8 cellular contexts compared by ENCODE assay signal in genomic region chr20:2742934-2743559, GRCh38. TPM values are rescaled to one million over a fixed set of nuclear protein-coding genes. Genes with fewer than 3 reads are reported as not detected.
A peak's percentile ranks its signal among the peaks of the same experiment; 100 is the strongest.
DNase-seq lines count a peak whose midpoint lies in the region; ATAC-seq and TF ChIP-seq lines count a peak whose summit lies in the region.

No MANE protein-coding gene starts in this region.

- TF ChIP-seq CTCF in C4-2B (conservative IDR thresholded peaks at IDR 0.05) = peak; percentile 95

- H3K9me3 ChIP-seq in HAP-1 = no peaks in the 10 kb centered on the region
- H3K9me3 ChIP-seq in naive thymus-derived CD4-positive, alpha-beta T cell (ENCODE audit: control insufficient read depth in 2 of 3, low read length in 3 of 3) = no peaks in the 10 kb centered on the region

- POLR2A ChIA-PET in naive thymus-derived CD4-positive, alpha-beta T cell (lab: Charles Lee) = interaction anchor here (0.8 to 11.4 kb wide), 8 partner anchors 9 to 90 kb away, joined by 3 to 236 read pairs (median 22); partner anchors contain the start of gene NOP56

- CTCF ChIA-PET in naive thymus-derived CD4-positive, alpha-beta T cell (lab: Charles Lee) = interaction anchor here (0.7 to 12.1 kb wide), 18 partner anchors 9 to 310 kb away, joined by 3 to 262 read pairs (median 5); partner anchors contain the start of gene EBF4

- peak overlapping the region; percentile 87 to 99 (median 94) for H3K27ac Mint-ChIP-seq in naive thymus-derived CD4-positive, alpha-beta T cell

- ATAC-seq in naive thymus-derived CD4-positive, alpha-beta T cell = peak; percentile 75
- no peak for ATAC-seq in GM18502 (IDR thresholded peaks at IDR 0.05; ENCODE audit: poor library complexity, unreplicated experiment)

- peak overlapping the region; percentile 66 to 85 (median 76) for H3K4me3 Mint-ChIP-seq in naive thymus-derived CD4-positive, alpha-beta T cell

- H3K27ac ChIP-seq in C4-2B = no peak overlapping the region
- H3K27ac ChIP-seq in naive thymus-derived CD4-positive, alpha-beta T cell (ENCODE audit: low read depth, low read length) = peak overlapping the region; percentile 65

- H3K4me1 Mint-ChIP-seq in naive thymus-derived CD4-positive, alpha-beta T cell = peaks cover 34 to 54% (median 50%) of the 10 kb centered on the region in 7 donors

- peaks cover 5% of the 10 kb centered on the region; the same call in 1 of the 2 replicates for H3K27me3 ChIP-seq in HAP-1 (ENCODE audit: low read depth)
- H3K27me3 ChIP-seq in naive thymus-derived CD4-positive, alpha-beta T cell (ENCODE audit: control insufficient read depth in 2 of 2, insufficient read depth in 2 of 2, low read length in 2 of 2) = no peaks in the 10 kb centered on the region

- H3K36me3 ChIP-seq in HAP-1 (replicated peaks) = no peaks in the 10 kb centered on the region
- H3K36me3 ChIP-seq in naive thymus-derived CD4-positive, alpha-beta T cell (ENCODE audit: control insufficient read depth in 2 of 3, insufficient read depth in 3 of 3, low read length in 3 of 3) = no peaks in the 10 kb centered on the region

- peaks cover 0 to 3% (median 0%) of the 10 kb centered on the region in 11 donors for H3K9me3 Mint-ChIP-seq in naive thymus-derived CD4-positive, alpha-beta T cell

- in situ Hi-C loops in HAP-1 (cut with MboI; ENCODE audit: low sequenced_read_pairs) = no loop called here

- H3K4me1 ChIP-seq in HAP-1 = no peaks in the 10 kb centered on the region
- peaks cover 30 to 48% of the 10 kb centered on the region in 2 donors for H3K4me1 ChIP-seq in naive thymus-derived CD4-positive, alpha-beta T cell (ENCODE audit: control insufficient read depth in 2 of 2, insufficient read depth in 2 of 2, low read length in 2 of 2)

- H3K4me3 ChIP-seq in HAP-1 = no peak overlapping the region
- peak overlapping the region; percentile 29 for H3K4me3 ChIP-seq in naive thymus-derived CD4-positive, alpha-beta T cell (ENCODE audit: low read length)

- H3K27me3 Mint-ChIP-seq in naive thymus-derived CD4-positive, alpha-beta T cell = peaks cover 0 to 21% (median 0%) of the 10 kb centered on the region in 5 donors

- intact Hi-C loops in naive thymus-derived CD4-positive, alpha-beta T cell (cut with micrococcal nuclease) = loop anchor here (1.0 to 5.0 kb wide), 6 partner anchors 9 to 272 kb away; partner anchors contain the start of gene SNRPB (in 1 of the 2)

- H3K36me3 Mint-ChIP-seq in naive thymus-derived CD4-positive, alpha-beta T cell = peaks cover 0 to 1% (median 0%) of the 10 kb centered on the region in 5 donors

- peak; percentile 54 to 84 for DNase-seq in HAP-1 (ENCODE audit: low spot score in 2 of 2)
- DNase-seq in NCI-H526 (lab: John Stamatoyannopoulos, UW) = peak; percentile 27 to 82
- DNase-seq in activated CD4-positive, alpha-beta T cell treated with anti-CD3 and anti-CD28 coated beads, Interleukin-2, amount 50 U/mL, for 4 hours = peak; percentile 62 to 69
- peak; percentile 63 for DNase-seq in effector CD8-positive, alpha-beta T cell (lab: John Stamatoyannopoulos, UW)
- peak; percentile 51 to 84 (median 73) for DNase-seq in naive thymus-derived CD4-positive, alpha-beta T cell
- DNase-seq in stimulated activated naive CD4-positive, alpha-beta T cell treated with Interleukin-2 at 50 U/mL for 16 hours (lab: John Stamatoyannopoulos, UW) = peak; percentile 62

RNA-seq across cellular contexts. Expression of gene EBF4, which starts 50.5 kb away (rescaled TPM):
- 10 to 100 TPM in 1 of 5 experiments, 1 to 10 TPM in 4; 5.2 to 10.5 (median 7.7) TPM for total RNA-seq in naive thymus-derived CD4-positive, alpha-beta T cell
- under 1 TPM; 0.09 to 0.33 TPM for polyA plus RNA-seq in naive thymus-derived CD4-positive, alpha-beta T cell

RNA-seq across cellular contexts. Expression of gene CPXM1, which starts 57.4 kb away (rescaled TPM):
- total RNA-seq in naive thymus-derived CD4-positive, alpha-beta T cell = 1 to 10 TPM in 2 of 5 experiments, under 1 TPM in 3; 0.19 to 1.8 (median 0.32) TPM
- polyA plus RNA-seq in naive thymus-derived CD4-positive, alpha-beta T cell = under 1 TPM in 1 of 2 donors, not detected in 1; 0.12 TPM
